Comparison of ENCODE assay signal across 8 cellular contexts in genomic region chr5:52948418-52949076, GRCh38. TPM values are rescaled to one million over a fixed set of nuclear protein-coding genes. Genes with fewer than 3 reads are reported as not detected.
DNase-seq lines count a peak whose midpoint lies in the region; TF ChIP-seq lines count a peak whose summit lies in the region.

No MANE protein-coding gene starts in this region.

- H3K9me3 ChIP-seq in GM23248 (ENCODE audit: low read depth), result no peaks in the 10 kb centered on the region

- POLR2A ChIA-PET in RWPE1 (lab: Yijun Ruan, JAX; ENCODE audit: low non-redundant PET), result interaction anchor here (1.1 kb wide), 1 partner anchor 42 kb away, joined by 5 read pairs; no protein-coding TSS in a partner anchor

- no peak overlapping the region for H3K4me3 ChIP-seq in GM23248

- H3F3A ChIP-seq in GM23248 (ENCODE audit: insufficient read depth), result peaks cover 30% of the 10 kb centered on the region

- peaks cover 42% of the 10 kb centered on the region for H3K4me1 ChIP-seq in GM23248 (ENCODE audit: insufficient read depth)

- 0 out of 2 replicates have a peak overlapping the region, but pooled peaks have one; percentile 7 for H3K9ac ChIP-seq in GM23248

- no peaks in the 10 kb centered on the region for H4K20me1 ChIP-seq in GM23248 (ENCODE audit: insufficient read depth)

- no peaks in the 10 kb centered on the region for H3K9me2 ChIP-seq in GM23248 (ENCODE audit: insufficient read depth)

- peak overlapping the region; percentile 29 for H3K27ac ChIP-seq in GM23248
- no peak overlapping the region for H3K27ac ChIP-seq in RWPE1

- no peaks in the 10 kb centered on the region for H3K36me3 ChIP-seq in GM23248 (ENCODE audit: low read depth)

- in situ Hi-C loops in GM23248 (cut with MboI), result loop anchor here (5.0 kb wide), 1 partner anchor 149 kb away; no protein-coding TSS in a partner anchor

- DNase-seq in GM04503 (ENCODE audit: low read depth), result peak; percentile 23
- peak; percentile 85 for DNase-seq in GM23248
- peak; percentile 30 for DNase-seq in KG1 (lab: John Stamatoyannopoulos, UW)
- DNase-seq in RWPE1 (ENCODE audit: low spot score), result peak; percentile 80
- DNase-seq in activated gamma-delta T cell treated with anti-CD3 and anti-CD28 coated beads, Interleukin-2, amount 50 U/mL, for 16 hours (ENCODE audit: low read depth), result peak; percentile 25
- DNase-seq in germinal center (ENCODE audit: low spot score), result peak; percentile 21
- DNase-seq in pons (ENCODE audit: low spot score), result peak; percentile 93
- DNase-seq in 8988T, result no peak

- WGBS in GM23248 (ENCODE audit: low coverage in 1 of 2, low lambda C conversion rate in 2 of 2, missing lambda C conversion rate in 2 of 2), 2 experiments, result 35 to 40% methylated on average over 1 of the region's 1 CpG

- H3K27me3 ChIP-seq in GM23248 (replicated peaks; ENCODE audit: insufficient read depth), result no peaks in the 10 kb centered on the region

- peak overlapping the region; percentile 75 for H2AFZ ChIP-seq in GM23248

- H3K4me2 ChIP-seq in GM23248 (ENCODE audit: unreplicated experiment), result peak overlapping the region; percentile 23

- H3K79me2 ChIP-seq in GM23248 (ENCODE audit: insufficient read depth), result no peaks in the 10 kb centered on the region

- CTCF ChIA-PET in RWPE1 (lab: Yijun Ruan, JAX), result interaction anchor here (0.5 to 4.8 kb wide), 23 partner anchors 11 to 1087 kb away, joined by 3 to 43 read pairs (median 4); partner anchors contain the start of genes ITGA2 and MOCS2

- TF ChIP-seq CTCF in RWPE1 (conservative IDR thresholded peaks at IDR 0.05; ENCODE audit: low read depth), result peak; percentile 93

RNA-seq across cellular contexts. Expression of gene ITGA2, which starts 40.6 kb away (rescaled TPM):
- total RNA-seq in GM23248 (2014; rRNA removed; shearing (Covaris generic)), result 21.5 and 24.3 TPM in 2 replicates
- 10.3 and 10.4 TPM in 2 replicates for polyA plus RNA-seq in GM23248 (2016; fragmentation: Nextera tagmentation; extraction: Ambion mirVana)
